22 cellular contexts compared by ENCODE assay signal in genomic region chr1:204902674-204903073, GRCh38. TPM values are rescaled to one million over a fixed set of nuclear protein-coding genes. Genes with fewer than 3 reads are reported as not detected.
A peak's percentile ranks its signal among the peaks of the same experiment; 100 is the strongest.
DNase-seq lines count a peak whose midpoint lies in the region; ATAC-seq lines count a peak whose summit lies in the region.
"Had no signal": no experiment of that assay in that cellular context is flagged by ENCODE, and none has a peak within 500 bp of the region (broad histone marks: within the 10 kb centered on the region; RNA-seq: fewer than 3 reads in every experiment).

No MANE protein-coding gene starts in this region.

- H3K36me3 Mint-ChIP-seq in activated T-helper 17 cell treated with anti-CD3 and anti-CD28 coated beads, Interleukin-2, amount 50 U/mL, for 72 hours (ENCODE audit: low read depth): no peaks in the 10 kb centered on the region
- H3K36me3 Mint-ChIP-seq: CD8-positive, alpha-beta memory T cell; T-cell had no signal

- no peak overlapping the region for H3K4me3 Mint-ChIP-seq in activated T-helper 17 cell treated with anti-CD3 and anti-CD28 coated beads, Interleukin-2, amount 50 U/mL, for 72 hours
- H3K4me3 Mint-ChIP-seq: CD8-positive, alpha-beta memory T cell; T-cell had no signal

- no peaks in the 10 kb centered on the region for H3K9me3 Mint-ChIP-seq in activated T-helper 17 cell treated with anti-CD3 and anti-CD28 coated beads, Interleukin-2, amount 50 U/mL, for 72 hours
- H3K9me3 Mint-ChIP-seq: CD8-positive, alpha-beta memory T cell; T-cell had no signal

- DNase-seq in NCI-H345 (lab: John Stamatoyannopoulos, UW) (peak; percentile 19), NCI-H345 treated with DMSO at 0.1 percent for 48 hours (lab: John Stamatoyannopoulos, UW; ENCODE audit: unreplicated experiment) (no peak), NCI-H187 (lab: John Stamatoyannopoulos, UW) (peak; percentile 94 to 97), NCI-H510A treated with DMSO at 0.1 percent for 48 hours (lab: John Stamatoyannopoulos, UW) (peak; percentile 62), SIG-M5 treated with dmso at 0.1 percent for 504 hours (lab: John Stamatoyannopoulos, UW; ENCODE audit: unreplicated experiment) (no peak)
- DNase-seq in central memory CD4-positive, alpha-beta T cell: no peak
- DNase-seq: ACHN; C1 segment of cervical spinal cord; CD8-positive, alpha-beta memory T cell; EL; GOT3; MM.1S; NCI-H1092; NCI-H2081; NCI-H446 treated with DMSO at 0.1 percent for 48 hours; NCI-H82; OCI-M1; SHP77 treated with DMSO at 0.1 percent for 48 hours; T-cell had no signal

- no peak overlapping the region for H3K27ac Mint-ChIP-seq in activated T-helper 17 cell treated with anti-CD3 and anti-CD28 coated beads, Interleukin-2, amount 50 U/mL, for 72 hours
- H3K27ac Mint-ChIP-seq: CD8-positive, alpha-beta memory T cell; T-cell had no signal

- no peaks in the 10 kb centered on the region for H3K4me1 Mint-ChIP-seq in activated T-helper 17 cell treated with anti-CD3 and anti-CD28 coated beads, Interleukin-2, amount 50 U/mL, for 72 hours
- H3K4me1 Mint-ChIP-seq: CD8-positive, alpha-beta memory T cell; T-cell had no signal

- peaks cover 33% of the 10 kb centered on the region for H3K27me3 Mint-ChIP-seq in activated T-helper 17 cell treated with anti-CD3 and anti-CD28 coated beads, Interleukin-2, amount 50 U/mL, for 72 hours

- ATAC-seq in activated T-helper 17 cell treated with anti-CD3 and anti-CD28 coated beads, Interleukin-2, amount 50 U/mL, for 72 hours (replicated peaks): no peak
- ATAC-seq: GM12878, SK-N-SH treated with all-trans-retinoic acid at 6 μM for 48 hours, T-cell had no signal

RNA-seq across cellular contexts. Expression of gene NFASC, which starts 32.0 kb away (rescaled TPM):
- under 1 TPM; 0.21 to 0.65 TPM for total RNA-seq in activated T-helper 17 cell treated with anti-CD3 and anti-CD28 coated beads, Interleukin-2, amount 50 U/mL, for 72 hours

Comparison
In these comparisons a context has a peak if more than half of its experiments do, and no peak if none do; other contexts are left out.
1. DNase-seq: peak in NCI-H345 (single experiment), NCI-H187 (2 of 2) and NCI-H510A treated with DMSO at 0.1 percent for 48 hours (single experiment); none in NCI-H345 treated with DMSO at 0.1 percent for 48 hours (single experiment), SIG-M5 treated with dmso at 0.1 percent for 504 hours (single experiment) and central memory CD4-positive, alpha-beta T cell (single experiment).